In genomic region chr2:28870146-28870891, GRCh38 we compare ENCODE assay signal across 8 cellular contexts. TPM values are rescaled to one million over a fixed set of nuclear protein-coding genes. Genes with fewer than 3 reads are reported as not detected.
DNase-seq lines count a peak whose midpoint lies in the region; ATAC-seq and TF ChIP-seq lines count a peak whose summit lies in the region.

TSS of gene TRMT61B (minus strand) at chr2:28870309. CDS start at chr2:28870277, 32 bp downstream.

- peak; percentile 95 to 98 (median 96) for ATAC-seq in natural killer cell

- intact Hi-C loops in natural killer cell (cut with micrococcal nuclease): loop anchor here (1.0 kb wide), 1 partner anchor 24 kb away; the partner anchor contains the start of gene WDR43

- H3K9me3 ChIP-seq in HAP-1 (no peaks in the 10 kb centered on the region), MG63 (no peaks in the 10 kb centered on the region)

- peaks cover 9% of the 10 kb centered on the region for H3K4me1 ChIP-seq in HAP-1

- no peaks in the 10 kb centered on the region for H3K36me3 Mint-ChIP-seq in natural killer cell

- H3K27me3 ChIP-seq in HAP-1 (ENCODE audit: low read depth): no peaks in the 10 kb centered on the region; the same call in 1 of the 2 replicates
- peaks cover 3% of the 10 kb centered on the region for H3K27me3 ChIP-seq in MG63

- H3K4me3 ChIP-seq in HAP-1 (peak within 1 kb of the TSS; percentile 97), MG63 (peak within 1 kb of the TSS; percentile 84)

- H3K27ac Mint-ChIP-seq in natural killer cell: peak within 1 kb of the TSS; percentile 96 to 97

- DNase-seq in G401 (ENCODE audit: low spot score) (peak; percentile 91), HAP-1 (ENCODE audit: low spot score in 2 of 2) (peak; percentile 90 to 96), MG63 (peak; percentile 96), SHP77 (lab: John Stamatoyannopoulos, UW) (peak; percentile 91 to 93), fibroblast of peridontal ligament (ENCODE audit: extremely low read depth) (peak; percentile 93), natural killer cell (peak; percentile 97)
- peak; percentile 97 for DNase-seq in activated T-helper 9 cell treated with anti-CD3 and anti-CD28 coated beads, Interleukin-2, amount 50 U/mL, for 16 hours (ENCODE audit: low read depth)
- peak; percentile 92 to 99 (median 95) for DNase-seq in stimulated activated naive CD4-positive, alpha-beta T cell (lab: John Stamatoyannopoulos, UW)

- H3K4me3 Mint-ChIP-seq in natural killer cell: peak within 1 kb of the TSS; percentile 95

- no peaks in the 10 kb centered on the region; the same call in 1 of the 2 replicates for H3K36me3 ChIP-seq in HAP-1 (replicated peaks)
- peaks cover 3% of the 10 kb centered on the region for H3K36me3 ChIP-seq in MG63

- peaks cover 28 to 29% of the 10 kb centered on the region in 2 donors for H3K4me1 Mint-ChIP-seq in natural killer cell

- TF ChIP-seq CTCF in natural killer cell (IDR thresholded peaks at IDR 0.05): no peak

- in situ Hi-C loops in G401 (cut with HindIII; ENCODE audit: low sequenced_read_pairs): no loop called here
- in situ Hi-C loops in HAP-1 (cut with MboI; ENCODE audit: low sequenced_read_pairs): no loop called here

- no peaks in the 10 kb centered on the region for H3K9me3 Mint-ChIP-seq in natural killer cell

- no peaks in the 10 kb centered on the region for H3K27me3 Mint-ChIP-seq in natural killer cell (ENCODE audit: low read depth in 2 of 2)

RNA-seq across cellular contexts. Expression of gene TRMT61B, which starts in this region (rescaled TPM):
- total RNA-seq in G401 (2014; rRNA removed; shearing (Covaris generic)): 21.8 and 46.1 TPM in 2 replicates
- total RNA-seq in MG63 (2014; rRNA removed; shearing (Covaris generic); ENCODE audit: low replicate concordance): 10.1 and 14.8 TPM in 2 replicates
- 10 to 100 TPM; 13.6 to 19.2 (median 18.0) TPM for total RNA-seq in natural killer cell

Comparison
In these comparisons a context has a peak if more than half of its experiments do, and no peak if none do; other contexts are left out.
1. Peak in every context shown above with its lines: DNase-seq, ATAC-seq and H3K4me3 ChIP-seq.